In genomic region chr12:26507613-26508012, GRCh38 we compare ENCODE assay signal across 1 cellular context.
TF ChIP-seq lines count a peak whose summit lies in the region.

No MANE protein-coding gene starts in this region.

TF ChIP-seq in GM23338, 12 proteins besides CTCF, POLR2A, EP300 and RAD21 (continued from another document):
- no peak for TF ChIP-seq ETS1 (IDR thresholded peaks at IDR 0.05)
- TF ChIP-seq POLR2AphosphoS5 (IDR thresholded peaks at IDR 0.05; ENCODE audit: low read depth): no peak
- no peak for TF ChIP-seq ZNF462 (CRISPR knock-in tag; IDR thresholded peaks at IDR 0.05)
- no peak for TF ChIP-seq NANOG (IDR thresholded peaks at IDR 0.05; ENCODE audit: borderline replicate concordance)
- TF ChIP-seq CREB1 (CRISPR knock-in tag; IDR thresholded peaks at IDR 0.05; ENCODE audit: low read depth): no peak
- no peak for TF ChIP-seq ZNF114 (CRISPR knock-in tag; IDR thresholded peaks at IDR 0.05)
- TF ChIP-seq EZH2 (IDR thresholded peaks at IDR 0.05; ENCODE audit: low read depth, unreplicated experiment): no peak
- TF ChIP-seq JUNB (IDR thresholded peaks at IDR 0.05; ENCODE audit: unreplicated experiment): no peak
- no peak for TF ChIP-seq EZH2phosphoT487 (IDR thresholded peaks at IDR 0.05; ENCODE audit: unreplicated experiment)
- TF ChIP-seq STAT1 (IDR thresholded peaks at IDR 0.05; ENCODE audit: unreplicated experiment): no peak
TF ChIP-seq in GM23338: peak in this region for 0.
